Comparison of ENCODE assay signal across 9 cellular contexts in the genomic region with DNA sequence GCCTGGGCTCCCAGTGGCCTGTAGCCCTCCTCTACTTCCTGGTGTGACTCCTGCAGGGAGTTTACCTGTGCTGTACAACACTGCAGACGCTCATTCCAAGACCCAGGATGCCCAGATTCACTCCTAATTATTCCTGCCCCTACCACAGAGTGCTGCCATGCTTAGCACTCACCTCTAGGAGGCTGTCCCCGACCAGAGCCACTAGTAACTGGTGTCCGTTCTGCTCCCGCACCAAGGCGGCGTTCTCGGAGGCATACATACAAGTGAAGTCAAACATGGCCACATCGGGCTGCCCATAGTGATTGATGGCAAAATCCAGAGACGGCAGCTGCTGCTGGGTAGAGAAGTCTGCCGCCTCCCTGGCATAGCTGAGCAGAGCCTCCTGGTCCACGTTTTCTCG.
DNase-seq lines count a peak whose midpoint lies in the region; ATAC-seq and TF ChIP-seq lines count a peak whose summit lies in the region.
"Had no signal": no experiment of that assay in that cellular context is flagged by ENCODE, and none has a peak within 500 bp of the region (broad histone marks: within the 10 kb centered on the region; RNA-seq: fewer than 3 reads in every experiment).

No MANE protein-coding gene starts in this region.

- no peaks in the 10 kb centered on the region for H3K4me1 Mint-ChIP-seq in MCF 10A (ENCODE audit: insufficient read depth, unreplicated experiment)
- H3K4me1 Mint-ChIP-seq in activated naive CD4-positive, alpha-beta T cell treated with anti-CD3 and anti-CD28 coated beads for 36 hours (ENCODE audit: low read depth), result peaks cover 2% of the 10 kb centered on the region
- no peaks in the 10 kb centered on the region for H3K4me1 Mint-ChIP-seq in activated CD8-positive, alpha-beta memory T cell treated with anti-CD3 and anti-CD28 coated beads, Interleukin-2, amount 10 ng/mL, durations not matched to agents 7 days and 5 days
- H3K4me1 Mint-ChIP-seq in activated T-cell treated with anti-CD3 and anti-CD28 coated beads, Interleukin-2, amount 50 U/mL, for 24 hours (ENCODE audit: low read depth), result peaks cover 2% of the 10 kb centered on the region

- no peaks in the 10 kb centered on the region for H3K9me3 ChIP-seq in stomach smooth muscle (ENCODE audit: control insufficient read depth in 2 of 2, low read length in 2 of 2)

- peaks cover 43 to 48% of the 10 kb centered on the region in 2 donors for H3K36me3 ChIP-seq in stomach smooth muscle (ENCODE audit: control insufficient read depth in 2 of 2, insufficient read depth in 2 of 2, low read length in 2 of 2)

- H3K9me3 Mint-ChIP-seq in MCF 10A (ENCODE audit: unreplicated experiment), result no peaks in the 10 kb centered on the region
- no peaks in the 10 kb centered on the region for H3K9me3 Mint-ChIP-seq in activated naive CD4-positive, alpha-beta T cell treated with anti-CD3 and anti-CD28 coated beads for 36 hours
- H3K9me3 Mint-ChIP-seq in activated CD8-positive, alpha-beta memory T cell treated with anti-CD3 and anti-CD28 coated beads, Interleukin-2, amount 10 ng/mL, durations not matched to agents 7 days and 5 days (ENCODE audit: low read depth), result no peaks in the 10 kb centered on the region
- H3K9me3 Mint-ChIP-seq in activated T-cell treated with anti-CD3 and anti-CD28 coated beads, Interleukin-2, amount 50 U/mL, for 24 hours, result no peaks in the 10 kb centered on the region
- H3K9me3 Mint-ChIP-seq: activated T-helper 2 cell treated with anti-CD3 and anti-CD28 coated beads, Interferon-gamma antibody, Interleukin-2, Interleukin-4, amounts not matched to agents 10 μg/mL and 5 μg/mL and 100 μg/mL, durations not matched to agents 14 hours and 24 hours and 36 hours had no signal

- H3K36me3 Mint-ChIP-seq in MCF 10A (ENCODE audit: insufficient read depth, unreplicated experiment), result peaks cover 71% of the 10 kb centered on the region
- H3K36me3 Mint-ChIP-seq in activated naive CD4-positive, alpha-beta T cell treated with anti-CD3 and anti-CD28 coated beads for 36 hours (ENCODE audit: low read depth), result peaks cover 15% of the 10 kb centered on the region
- H3K36me3 Mint-ChIP-seq in activated CD8-positive, alpha-beta memory T cell treated with anti-CD3 and anti-CD28 coated beads, Interleukin-2, amount 10 ng/mL, durations not matched to agents 7 days and 5 days, result peaks cover 6% of the 10 kb centered on the region
- peaks cover 69% of the 10 kb centered on the region for H3K36me3 Mint-ChIP-seq in activated T-cell treated with anti-CD3 and anti-CD28 coated beads, Interleukin-2, amount 50 U/mL, for 24 hours (ENCODE audit: low read depth)

- H3K9ac ChIP-seq in stomach smooth muscle (ENCODE audit: low read length in 2 of 2), result peak overlapping the region in 1 of 2 donors; percentile 13

- intact Hi-C loops in MCF 10A (cut with micrococcal nuclease), result no loop called here
- intact Hi-C loops in activated naive CD4-positive, alpha-beta T cell treated with anti-CD3 and anti-CD28 coated beads for 36 hours (cut with micrococcal nuclease), result loop anchor here (10.0 kb wide), 1 partner anchor 128 kb away; the partner anchor contains the start of gene MICAL3

- peaks cover 17% of the 10 kb centered on the region for H3K4me1 ChIP-seq in stomach smooth muscle (ENCODE audit: control insufficient read depth, insufficient read depth, low read length)

- H3K27me3 ChIP-seq in stomach smooth muscle (ENCODE audit: control insufficient read depth in 1 of 2, insufficient read depth in 2 of 2, low read length in 2 of 2), result no peaks in the 10 kb centered on the region

- peak overlapping the region; percentile 62 for H3K27ac ChIP-seq in stomach smooth muscle (ENCODE audit: low read length)

- no peak for ATAC-seq in activated CD8-positive, alpha-beta memory T cell treated with anti-CD3 and anti-CD28 coated beads, Interleukin-2, amount 10 ng/mL, durations not matched to agents 7 days and 5 days

- H3K4me3 ChIP-seq in stomach smooth muscle (ENCODE audit: low read length in 2 of 2), result peak overlapping the region in 1 of 2 donors; percentile 35

- POLR2A ChIA-PET in HEK293T (lab: Yijun Ruan, JAX) (no interaction called here), MCF 10A (lab: Yijun Ruan, JAX) (interaction anchor here (0.7 to 0.8 kb wide), 2 partner anchors 10 to 51 kb away, joined by 3 read pairs; no protein-coding TSS in a partner anchor)

- H3K4me3 Mint-ChIP-seq in MCF 10A (ENCODE audit: unreplicated experiment), result no peak overlapping the region
- no peak overlapping the region for H3K4me3 Mint-ChIP-seq in activated naive CD4-positive, alpha-beta T cell treated with anti-CD3 and anti-CD28 coated beads for 36 hours
- no peak overlapping the region for H3K4me3 Mint-ChIP-seq in activated CD8-positive, alpha-beta memory T cell treated with anti-CD3 and anti-CD28 coated beads, Interleukin-2, amount 10 ng/mL, durations not matched to agents 7 days and 5 days
- no peak overlapping the region for H3K4me3 Mint-ChIP-seq in activated T-cell treated with anti-CD3 and anti-CD28 coated beads, Interleukin-2, amount 50 U/mL, for 24 hours

- no peak overlapping the region for H3K27ac Mint-ChIP-seq in MCF 10A (ENCODE audit: low read depth, unreplicated experiment)
- H3K27ac Mint-ChIP-seq in activated naive CD4-positive, alpha-beta T cell treated with anti-CD3 and anti-CD28 coated beads for 36 hours, result no peak overlapping the region
- no peak overlapping the region for H3K27ac Mint-ChIP-seq in activated CD8-positive, alpha-beta memory T cell treated with anti-CD3 and anti-CD28 coated beads, Interleukin-2, amount 10 ng/mL, durations not matched to agents 7 days and 5 days
- H3K27ac Mint-ChIP-seq in activated T-cell treated with anti-CD3 and anti-CD28 coated beads, Interleukin-2, amount 50 U/mL, for 24 hours, result no peak overlapping the region
- H3K27ac Mint-ChIP-seq: activated T-helper 2 cell treated with anti-CD3 and anti-CD28 coated beads, Interferon-gamma antibody, Interleukin-2, Interleukin-4, amounts not matched to agents 10 μg/mL and 5 μg/mL and 100 μg/mL, durations not matched to agents 14 hours and 24 hours and 36 hours had no signal

- DNase-seq in HEK293T (ENCODE audit: extremely low spot score) (peak; percentile 65), MCF 10A (ENCODE audit: unreplicated experiment) (no peak), islet precursor cell (peak; percentile 83), UCSD-AML1 (lab: John Stamatoyannopoulos, UW; ENCODE audit: unreplicated experiment) (no peak)
- no peak for DNase-seq in activated naive CD4-positive, alpha-beta T cell treated with anti-CD3 and anti-CD28 coated beads for 36 hours
- no peak for DNase-seq in activated CD8-positive, alpha-beta memory T cell treated with anti-CD3 and anti-CD28 coated beads, Interleukin-2, amount 10 ng/mL, durations not matched to agents 7 days and 5 days
- no peak for DNase-seq in activated T-cell treated with anti-CD3 and anti-CD28 coated beads, Interleukin-2, amount 50 U/mL, for 24 hours

- CTCF ChIA-PET in HEK293T (lab: Yijun Ruan, JAX) (no interaction called here), MCF 10A (lab: Yijun Ruan, JAX) (interaction anchor here (0.6 to 1.9 kb wide), 2 partner anchors 156 to 180 kb away, joined by 3 to 6 read pairs; no protein-coding TSS in a partner anchor)
- CTCF ChIA-PET in activated naive CD4-positive, alpha-beta T cell treated with anti-CD3 and anti-CD28 coated beads for 36 hours (lab: Charles Lee), result no interaction called here
- CTCF ChIA-PET in activated CD8-positive, alpha-beta memory T cell treated with anti-CD3 and anti-CD28 coated beads, Interleukin-2, amount 10 ng/mL, durations not matched to agents 7 days and 5 days (lab: Charles Lee), result no interaction called here

- no TSS peak for BruUV-seq in MCF 10A (replicated peaks; lab: Mats Ljungman, UMichigan)

- TF ChIP-seq CTCF in MCF 10A (IDR thresholded peaks at IDR 0.05; ENCODE audit: unreplicated experiment), result peak; percentile 21

- no peaks in the 10 kb centered on the region for H3K27me3 Mint-ChIP-seq in MCF 10A (ENCODE audit: insufficient read depth, unreplicated experiment)
- H3K27me3 Mint-ChIP-seq in activated naive CD4-positive, alpha-beta T cell treated with anti-CD3 and anti-CD28 coated beads for 36 hours (ENCODE audit: low read depth), result no peaks in the 10 kb centered on the region
- no peaks in the 10 kb centered on the region for H3K27me3 Mint-ChIP-seq in activated CD8-positive, alpha-beta memory T cell treated with anti-CD3 and anti-CD28 coated beads, Interleukin-2, amount 10 ng/mL, durations not matched to agents 7 days and 5 days
- no peaks in the 10 kb centered on the region for H3K27me3 Mint-ChIP-seq in activated T-cell treated with anti-CD3 and anti-CD28 coated beads, Interleukin-2, amount 50 U/mL, for 24 hours

TF ChIP-seq in HEK293T, 16 proteins besides CTCF, POLR2A, EP300 and RAD21:
- TF ChIP-seq, protein P1, sequence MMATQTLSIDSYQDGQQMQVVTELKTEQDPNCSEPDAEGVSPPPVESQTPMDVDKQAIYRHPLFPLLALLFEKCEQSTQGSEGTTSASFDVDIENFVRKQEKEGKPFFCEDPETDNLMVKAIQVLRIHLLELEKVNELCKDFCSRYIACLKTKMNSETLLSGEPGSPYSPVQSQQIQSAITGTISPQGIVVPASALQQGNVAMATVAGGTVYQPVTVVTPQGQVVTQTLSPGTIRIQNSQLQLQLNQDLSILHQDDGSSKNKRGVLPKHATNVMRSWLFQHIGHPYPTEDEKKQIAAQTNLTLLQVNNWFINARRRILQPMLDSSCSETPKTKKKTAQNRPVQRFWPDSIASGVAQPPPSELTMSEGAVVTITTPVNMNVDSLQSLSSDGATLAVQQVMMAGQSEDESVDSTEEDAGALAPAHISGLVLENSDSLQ (IDR thresholded peaks at IDR 0.05), result no peak

Comparison
In these comparisons a context has a peak if more than half of its experiments do, and no peak if none do; other contexts are left out.
1. DNase-seq: peak in HEK293T (single experiment) and islet precursor cell (single experiment); none in MCF 10A (single experiment), activated naive CD4-positive, alpha-beta T cell treated with anti-CD3 and anti-CD28 coated beads for 36 hours (single experiment), activated CD8-positive, alpha-beta memory T cell treated with anti-CD3 and anti-CD28 coated beads, Interleukin-2, amount 10 ng/mL, durations not matched to agents 7 days and 5 days (single experiment), activated T-cell treated with anti-CD3 and anti-CD28 coated beads, Interleukin-2, amount 50 U/mL, for 24 hours (single experiment) and UCSD-AML1 (single experiment).